In genomic region chr10:1056326-1057105, GRCh38 we compare ENCODE assay signal across 8 cellular contexts. TPM values are rescaled to one million over a fixed set of nuclear protein-coding genes. Genes with fewer than 3 reads are reported as not detected.
A peak's percentile ranks its signal among the peaks of the same experiment; 100 is the strongest.
DNase-seq lines count a peak whose midpoint lies in the region; ATAC-seq and TF ChIP-seq lines count a peak whose summit lies in the region.

A gene with protein sequence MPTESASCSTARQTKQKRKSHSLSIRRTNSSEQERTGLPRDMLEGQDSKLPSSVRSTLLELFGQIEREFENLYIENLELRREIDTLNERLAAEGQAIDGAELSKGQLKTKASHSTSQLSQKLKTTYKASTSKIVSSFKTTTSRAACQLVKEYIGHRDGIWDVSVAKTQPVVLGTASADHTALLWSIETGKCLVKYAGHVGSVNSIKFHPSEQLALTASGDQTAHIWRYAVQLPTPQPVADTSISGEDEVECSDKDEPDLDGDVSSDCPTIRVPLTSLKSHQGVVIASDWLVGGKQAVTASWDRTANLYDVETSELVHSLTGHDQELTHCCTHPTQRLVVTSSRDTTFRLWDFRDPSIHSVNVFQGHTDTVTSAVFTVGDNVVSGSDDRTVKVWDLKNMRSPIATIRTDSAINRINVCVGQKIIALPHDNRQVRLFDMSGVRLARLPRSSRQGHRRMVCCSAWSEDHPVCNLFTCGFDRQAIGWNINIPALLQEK (plus strand): TSS chr10:1056385. CDS start chr10:1072156, 15,771 bp downstream.

- no peak within 1 kb of the TSS for H3K4ac ChIP-seq in neuronal stem cell (ENCODE audit: low read length)

- H3K9ac ChIP-seq in neuronal stem cell (ENCODE audit: low read depth, low read length, poor library complexity), result peak within 1 kb of the TSS; percentile 99
- peak within 1 kb of the TSS; percentile 82 to 99 (median 91) for H3K9ac ChIP-seq in subcutaneous abdominal adipose tissue (ENCODE audit: low read length in 5 of 5)

- H3K27me3 ChIP-seq in neuronal stem cell (ENCODE audit: control insufficient read depth in 3 of 3, insufficient read depth in 3 of 3, low read depth in 1 of 3, low read length in 3 of 3), result no peaks in the 10 kb centered on the region
- H3K27me3 ChIP-seq in subcutaneous abdominal adipose tissue (ENCODE audit: control insufficient read depth in 5 of 5, insufficient read depth in 4 of 5, low read length in 5 of 5), result no peaks in the 10 kb centered on the region

- H3K4me3 ChIP-seq in neuronal stem cell (ENCODE audit: low read length in 2 of 2) (peak within 1 kb of the TSS; percentile 94 to 99), subcutaneous abdominal adipose tissue (ENCODE audit: low read depth in 1 of 5, low read length in 5 of 5) (peak within 1 kb of the TSS; percentile 90 to 98 (median 92))

- peaks cover 0 to 4% of the 10 kb centered on the region in 2 donors for H3K9me3 ChIP-seq in neuronal stem cell (replicated peaks in 1 of 2; ENCODE audit: control insufficient read depth in 2 of 2, insufficient read depth in 1 of 2, low read depth in 1 of 2, low read length in 2 of 2)
- no peaks in the 10 kb centered on the region for H3K9me3 ChIP-seq in subcutaneous abdominal adipose tissue (ENCODE audit: control insufficient read depth in 5 of 5, low read length in 5 of 5)

- TF ChIP-seq EP300 in Ishikawa (IDR thresholded peaks at IDR 0.05; ENCODE audit: borderline replicate concordance), result no peak; the same call in 1 of the 2 replicates

- peak within 1 kb of the TSS; percentile 64 for H2BK120ac ChIP-seq in neuronal stem cell (ENCODE audit: low read depth, low read length)

- H3K4me2 ChIP-seq in neuronal stem cell (ENCODE audit: insufficient read depth, low read length, poor library complexity, severe bottlenecking), result peak within 1 kb of the TSS; percentile 87

- H2AFZ ChIP-seq in neuronal stem cell (ENCODE audit: low read length), result peak within 1 kb of the TSS; percentile 89

- H2AK5ac ChIP-seq in neuronal stem cell (ENCODE audit: low read depth, low read length), result peak within 1 kb of the TSS; percentile 85

- peak; percentile 92 for ATAC-seq in GM21576 (IDR thresholded peaks at IDR 0.05; ENCODE audit: unreplicated experiment)

- peak within 1 kb of the TSS; percentile 70 for H3K23ac ChIP-seq in neuronal stem cell (ENCODE audit: low read depth, low read length, poor library complexity)

- H3K27ac ChIP-seq in neuronal stem cell (replicated peaks; ENCODE audit: low read length), result peak within 1 kb of the TSS; percentile 80
- H3K27ac ChIP-seq in subcutaneous abdominal adipose tissue (ENCODE audit: low read depth, low read length), result peak within 1 kb of the TSS; percentile 98

- peak within 1 kb of the TSS; percentile 90 for H3K14ac ChIP-seq in neuronal stem cell (ENCODE audit: low read length)

- H3K36me3 ChIP-seq in neuronal stem cell (replicated peaks in 1 of 2; ENCODE audit: control insufficient read depth in 2 of 2, insufficient read depth in 2 of 2, low read length in 2 of 2) (peaks cover 2 to 39% of the 10 kb centered on the region in 2 donors), subcutaneous abdominal adipose tissue (ENCODE audit: control insufficient read depth in 5 of 5, insufficient read depth in 5 of 5, low read length in 5 of 5) (peaks cover 10 to 28% (median 12%) of the 10 kb centered on the region in 5 donors)

- no peak within 1 kb of the TSS for H4K91ac ChIP-seq in neuronal stem cell (ENCODE audit: low read depth, low read length, poor library complexity)

- H2BK15ac ChIP-seq in neuronal stem cell (ENCODE audit: low read length), result no peak within 1 kb of the TSS

- peak; percentile 85 for DNase-seq in EL
- peak; percentile 45 to 60 for DNase-seq in SHP77 (lab: John Stamatoyannopoulos, UW)
- peak; percentile 90 for DNase-seq in activated gamma-delta T cell treated with Interleukin-2 at 50 U/mL for 16 hours
- DNase-seq in foreskin melanocyte, result peak; percentile 66
- peak; percentile 83 for DNase-seq in neuronal stem cell (ENCODE audit: low spot score)

- peaks cover 3 to 13% of the 10 kb centered on the region in 2 donors for H3K4me1 ChIP-seq in neuronal stem cell (ENCODE audit: control insufficient read depth in 2 of 2, insufficient read depth in 1 of 2, low read depth in 1 of 2, low read length in 2 of 2)
- peaks cover 0 to 41% (median 33%) of the 10 kb centered on the region in 5 donors for H3K4me1 ChIP-seq in subcutaneous abdominal adipose tissue (ENCODE audit: control insufficient read depth in 5 of 5, insufficient read depth in 5 of 5, low read length in 5 of 5)

- peaks cover 16% of the 10 kb centered on the region for H3K79me1 ChIP-seq in neuronal stem cell (ENCODE audit: low read depth, low read length)

- H4K8ac ChIP-seq in neuronal stem cell (ENCODE audit: low read depth, low read length), result no peak within 1 kb of the TSS

- peak within 1 kb of the TSS; percentile 60 for H2BK12ac ChIP-seq in neuronal stem cell (ENCODE audit: low read length)

- no peak for TF ChIP-seq RAD21 in Ishikawa (IDR thresholded peaks at IDR 0.05; ENCODE audit: low read depth)

- H2BK5ac ChIP-seq in neuronal stem cell (ENCODE audit: low read length), result peak within 1 kb of the TSS; percentile 75

- WGBS in neuronal stem cell (ENCODE audit: extremely low coverage in 2 of 2, insufficient read length in 2 of 2, insufficient replicate concordance in 1 of 2), 2 donors, result no CpG with 5 or more reads among the region's 87 CpGs

- H3K18ac ChIP-seq in neuronal stem cell (ENCODE audit: low read length), result peak within 1 kb of the TSS; percentile 95

TF ChIP-seq in Ishikawa, 13 proteins besides CTCF, POLR2A, EP300 and RAD21:
- TF ChIP-seq FOXM1 (IDR thresholded peaks at IDR 0.05; ENCODE audit: borderline replicate concordance, low read depth) (no peak), TAF1 (IDR thresholded peaks at IDR 0.05; ENCODE audit: low read depth) (peak; percentile 63), ZBTB7A (IDR thresholded peaks at IDR 0.05; ENCODE audit: low read depth) (peak; percentile 99), NFIC (IDR thresholded peaks at IDR 0.05) (no peak), REST (IDR thresholded peaks at IDR 0.05; ENCODE audit: low read depth) (0 out of 2 replicates have a peak, but pooled peaks have one; percentile 26), TEAD4 (IDR thresholded peaks at IDR 0.05) (no peak), TCF12 (IDR thresholded peaks at IDR 0.05; ENCODE audit: low read depth) (peak; percentile 19; the same call in 1 of the 2 replicates), EGR1 (IDR thresholded peaks at IDR 0.05) (no peak), YY1 (IDR thresholded peaks at IDR 0.05; ENCODE audit: low read depth) (peak; percentile 80), CEBPB (IDR thresholded peaks at IDR 0.05) (no peak)
- TF ChIP-seq, protein P1, sequence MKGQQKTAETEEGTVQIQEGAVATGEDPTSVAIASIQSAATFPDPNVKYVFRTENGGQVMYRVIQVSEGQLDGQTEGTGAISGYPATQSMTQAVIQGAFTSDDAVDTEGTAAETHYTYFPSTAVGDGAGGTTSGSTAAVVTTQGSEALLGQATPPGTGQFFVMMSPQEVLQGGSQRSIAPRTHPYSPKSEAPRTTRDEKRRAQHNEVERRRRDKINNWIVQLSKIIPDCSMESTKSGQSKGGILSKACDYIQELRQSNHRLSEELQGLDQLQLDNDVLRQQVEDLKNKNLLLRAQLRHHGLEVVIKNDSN (IDR thresholded peaks at IDR 0.05), result no peak

RNA-seq across cellular contexts. Expression of the gene that starts here (rescaled TPM):
- 7.2 TPM for polyA plus RNA-seq in neuronal stem cell (2013, experiment 1 of 2)
- polyA plus RNA-seq in neuronal stem cell (2013, experiment 2 of 2), result 7.3 TPM

Comparison
In these comparisons a context has a peak if more than half of its experiments do, and no peak if none do; other contexts are left out.
1. Peak in every context shown above with its lines: DNase-seq, ATAC-seq, H3K4me3 ChIP-seq and H3K27ac ChIP-seq.